Comparison of ENCODE assay signal across 8 cellular contexts in genomic region chr17:8121531-8122390, GRCh38. TPM values are rescaled to one million over a fixed set of nuclear protein-coding genes. Genes with fewer than 3 reads are reported as not detected.
A peak's percentile ranks its signal among the peaks of the same experiment; 100 is the strongest.
DNase-seq lines count a peak whose midpoint lies in the region; ATAC-seq, FAIRE-seq and TF ChIP-seq lines count a peak whose summit lies in the region.

No MANE protein-coding gene starts in this region.

- TF ChIP-seq POLR2A in GM12891 (IDR thresholded peaks at IDR 0.05; ENCODE audit: low read depth, low read length) (no peak), endothelial cell of umbilical vein (IDR thresholded peaks at IDR 0.05; ENCODE audit: low read depth, low read length) (no peak)

- H4K8ac ChIP-seq in mesendoderm (ENCODE audit: low read depth, low read length) = no peak overlapping the region

- H3K4me3 ChIP-seq in AG04449 (ENCODE audit: low read depth, low read length) (peak overlapping the region; percentile 77), WERI-Rb-1 (ENCODE audit: low read depth, low read length) (peak overlapping the region; percentile 56), endothelial cell of umbilical vein (replicated peaks in 1 of 3; ENCODE audit: insufficient read depth in 1 of 3, low read depth in 1 of 3, low read length in 3 of 3) (peak overlapping the region; percentile 51 to 60 (median 55)), mesendoderm (ENCODE audit: low read length) (peak overlapping the region; percentile 39), stomach smooth muscle (ENCODE audit: low read length in 2 of 2) (peak overlapping the region; percentile 52 to 86)

- peak; percentile 79 for TF ChIP-seq CTCF in AG04449 (IDR thresholded peaks at IDR 0.05; ENCODE audit: insufficient read depth, low read length, missing control alignments)
- peak; percentile 80 for TF ChIP-seq CTCF in WERI-Rb-1 (IDR thresholded peaks at IDR 0.05; ENCODE audit: low read depth, low read length)
- TF ChIP-seq CTCF in endothelial cell of umbilical vein (IDR thresholded peaks at IDR 0.05; ENCODE audit: extremely low read depth in 1 of 2, insufficient read depth in 1 of 2, low read depth in 1 of 2, low read length in 2 of 2) = peak; percentile 45 to 62

- peak overlapping the region; percentile 75 for H2AFZ ChIP-seq in endothelial cell of umbilical vein (ENCODE audit: low read depth, low read length)

- H3K4ac ChIP-seq in mesendoderm (ENCODE audit: low read depth, low read length) = no peak overlapping the region

- H3K9me3 ChIP-seq in WERI-Rb-1 (ENCODE audit: severe bottlenecking) = no peaks in the 10 kb centered on the region
- no peaks in the 10 kb centered on the region for H3K9me3 ChIP-seq in endothelial cell of umbilical vein (replicated peaks; ENCODE audit: control insufficient read depth, insufficient read depth, low read length)
- H3K9me3 ChIP-seq in stomach smooth muscle (ENCODE audit: control insufficient read depth in 2 of 2, low read length in 2 of 2) = no peaks in the 10 kb centered on the region

- peaks cover 28% of the 10 kb centered on the region for H3K27me3 ChIP-seq in WERI-Rb-1 (ENCODE audit: insufficient read depth, low read depth, severe bottlenecking)
- peaks cover 14 to 21% of the 10 kb centered on the region in 2 experiments for H3K27me3 ChIP-seq in endothelial cell of umbilical vein (ENCODE audit: control insufficient read depth in 2 of 2, insufficient read depth in 2 of 2, low read length in 2 of 2)
- H3K27me3 ChIP-seq in mesendoderm (ENCODE audit: insufficient read depth, low read length, poor library complexity) = peaks cover 22% of the 10 kb centered on the region
- H3K27me3 ChIP-seq in stomach smooth muscle (ENCODE audit: control insufficient read depth in 1 of 2, insufficient read depth in 2 of 2, low read length in 2 of 2) = peaks cover 49 to 61% of the 10 kb centered on the region in 2 donors

- H3K23ac ChIP-seq in mesendoderm (ENCODE audit: low read length) = no peak overlapping the region

- H3K27ac ChIP-seq in WERI-Rb-1 (no peak overlapping the region), endothelial cell of umbilical vein (ENCODE audit: insufficient read depth, low read depth, low read length) (no peak overlapping the region), mesendoderm (ENCODE audit: low read depth, low read length) (no peak overlapping the region), stomach smooth muscle (ENCODE audit: low read length) (no peak overlapping the region)

- no peaks in the 10 kb centered on the region for H3K9me1 ChIP-seq in endothelial cell of umbilical vein (replicated peaks; ENCODE audit: control insufficient read depth, extremely low read depth, insufficient read depth, low read length)

- H4K5ac ChIP-seq in mesendoderm (ENCODE audit: low read length) = no peak overlapping the region

- CTCF ChIA-PET in AG04449 (lab: Yijun Ruan, JAX) (interaction anchor here (0.7 to 3.9 kb wide), 13 partner anchors 10 to 181 kb away, joined by 3 to 41 read pairs (median 4); partner anchors contain the start of gene VAMP2), endothelial cell of umbilical vein (lab: Charles Lee) (interaction anchor here (0.7 to 1.6 kb wide), 8 partner anchors 16 to 100 kb away, joined by 3 to 9 read pairs (median 4); no protein-coding TSS in a partner anchor)

- H3K4me2 ChIP-seq in endothelial cell of umbilical vein (ENCODE audit: insufficient read depth, low read length) (peak overlapping the region; percentile 77), mesendoderm (ENCODE audit: low read length) (peak overlapping the region; percentile 72)

- dilution Hi-C loops in endothelial cell of umbilical vein (cut with MboI; ENCODE audit: extremely low pct_ligation_motif_present, low sequenced_read_pairs) = no loop called here

- H2AK5ac ChIP-seq in mesendoderm (ENCODE audit: low read length) = no peak overlapping the region

- no CpG with 5 or more reads among the region's 88 CpGs for WGBS in mesendoderm (ENCODE audit: extremely low coverage, insufficient coverage, low lambda C conversion rate)

- no peak overlapping the region for H2BK5ac ChIP-seq in mesendoderm (ENCODE audit: low read length)

- H3K4me1 ChIP-seq in endothelial cell of umbilical vein (ENCODE audit: control insufficient read depth, extremely low read depth, insufficient read depth, low read length) (peaks cover 45% of the 10 kb centered on the region), mesendoderm (ENCODE audit: control insufficient read depth, low read depth, low read length) (peaks cover 4% of the 10 kb centered on the region), stomach smooth muscle (ENCODE audit: control insufficient read depth, insufficient read depth, low read length) (peaks cover 72% of the 10 kb centered on the region)

- H3K79me2 ChIP-seq in endothelial cell of umbilical vein (ENCODE audit: control insufficient read depth, insufficient read depth, low read length) = no peaks in the 10 kb centered on the region
- no peaks in the 10 kb centered on the region for H3K79me2 ChIP-seq in mesendoderm (ENCODE audit: control insufficient read depth, insufficient read depth, low read length)

- no peak overlapping the region for H3K9ac ChIP-seq in endothelial cell of umbilical vein (replicated peaks; ENCODE audit: extremely low read depth, insufficient read depth, low read length)
- H3K9ac ChIP-seq in mesendoderm (ENCODE audit: low read length) = peak overlapping the region; percentile 37
- no peak overlapping the region for H3K9ac ChIP-seq in stomach smooth muscle (ENCODE audit: low read length in 2 of 2)

- no peak overlapping the region for H3K18ac ChIP-seq in mesendoderm (ENCODE audit: low read length)

- H3K79me1 ChIP-seq in mesendoderm (ENCODE audit: low read length) = no peaks in the 10 kb centered on the region

- no peak overlapping the region for H2BK120ac ChIP-seq in mesendoderm (ENCODE audit: low read depth, low read length)

- BruUV-seq in endothelial cell of umbilical vein (replicated peaks; lab: Mats Ljungman, UMichigan) = no TSS peak

- H4K20me1 ChIP-seq in endothelial cell of umbilical vein (replicated peaks; ENCODE audit: control insufficient read depth, extremely low read depth, insufficient read depth, low read length) = peaks cover 3% of the 10 kb centered on the region

- POLR2A ChIA-PET in AG04449 (lab: Yijun Ruan, JAX) = interaction anchor here (1.1 kb wide), 1 partner anchor 51 kb away, joined by 6 read pairs; no protein-coding TSS in a partner anchor
- POLR2A ChIA-PET in endothelial cell of umbilical vein (lab: Charles Lee) = interaction anchor here (0.6 to 1.6 kb wide), 2 partner anchors 14 to 51 kb away, joined by 4 to 6 read pairs; no protein-coding TSS in a partner anchor

- no peak overlapping the region for H2BK15ac ChIP-seq in mesendoderm (replicated peaks; ENCODE audit: low read depth)

- peak; percentile 54 for FAIRE-seq in GM12891 (lab: Jason Lieb, UNC)
- peak; percentile 66 for FAIRE-seq in endothelial cell of umbilical vein (lab: Jason Lieb, UNC)

- DNase-seq in AG04449 (ENCODE audit: low read depth, low spot score) (no peak), GM12891 (ENCODE audit: insufficient read length, low spot score) (no peak), LoVo (ENCODE audit: low spot score) (peak; percentile 79), WERI-Rb-1 (peak; percentile 80), endothelial cell of umbilical vein (ENCODE audit: low read depth, low spot score) (peak; percentile 58), mesendoderm (peak; percentile 70)

- H3K36me3 ChIP-seq in WERI-Rb-1 (no peaks in the 10 kb centered on the region), endothelial cell of umbilical vein (ENCODE audit: control insufficient read depth in 2 of 2, extremely low read depth in 1 of 2, insufficient read depth in 2 of 2, low read length in 2 of 2) (no peaks in the 10 kb centered on the region), mesendoderm (ENCODE audit: control insufficient read depth, insufficient read depth, low read length) (no peaks in the 10 kb centered on the region), stomach smooth muscle (ENCODE audit: control insufficient read depth in 2 of 2, insufficient read depth in 2 of 2, low read length in 2 of 2) (no peaks in the 10 kb centered on the region)

- ATAC-seq in HG03097 (IDR thresholded peaks at IDR 0.05; ENCODE audit: low FRiP score, unreplicated experiment) = no peak

- intact Hi-C loops in endothelial cell of umbilical vein (cut with micrococcal nuclease) = loop anchor here (2.0 to 5.0 kb wide), 3 partner anchors 37 to 279 kb away; no protein-coding TSS in a partner anchor

- peak overlapping the region; percentile 61 for H3K56ac ChIP-seq in mesendoderm (ENCODE audit: low read length)

RNA-seq across cellular contexts. Expression of gene HES7, which starts 2.1 kb away (rescaled TPM):
- 0.39 TPM for polyA plus RNA-seq in GM12891 (2012; ENCODE audit: low read depth, missing spikeins)
- total RNA-seq in endothelial cell of umbilical vein = 0.51 TPM in 1 of 2 replicates, not detected in the other
- polyA plus RNA-seq in endothelial cell of umbilical vein = 0.19 and 0.33 TPM in 2 replicates
- not detected in 2 replicates for polyA plus RNA-seq in endothelial cell of umbilical vein (2011; cell fraction: cytosol; rRNA removed)
- polyA plus RNA-seq in endothelial cell of umbilical vein (2011; cell fraction: nucleus; rRNA removed) = 0.35 and 0.45 TPM in 2 replicates
- polyA plus RNA-seq in endothelial cell of umbilical vein (2012) = 0.50 and 0.56 TPM in 2 replicates
- not detected in 2 replicates for polyA minus RNA-seq in endothelial cell of umbilical vein
- polyA minus RNA-seq in endothelial cell of umbilical vein (2011; cell fraction: cytosol; rRNA and poly(A)+ RNA removed) = 21.1 TPM
- polyA minus RNA-seq in endothelial cell of umbilical vein (2011; cell fraction: nucleus; rRNA and poly(A)+ RNA removed) = not detected in 2 replicates
- polyA plus RNA-seq in mesendoderm (2013, experiment 1 of 2) = 0.10 TPM
- 0.17 TPM for polyA plus RNA-seq in mesendoderm (2013, experiment 2 of 2)

RNA-seq across cellular contexts. Expression of gene ALOXE3, which starts 3.4 kb away (rescaled TPM):
- polyA plus RNA-seq in GM12891 (2012; ENCODE audit: low read depth, missing spikeins) = not detected
- total RNA-seq in endothelial cell of umbilical vein = not detected in 2 replicates
- 0.01 TPM in 1 of 2 replicates, not detected in the other for polyA plus RNA-seq in endothelial cell of umbilical vein
- 0.06 TPM in 1 of 2 replicates, not detected in the other for polyA plus RNA-seq in endothelial cell of umbilical vein (2011; cell fraction: cytosol; rRNA removed)
- polyA plus RNA-seq in endothelial cell of umbilical vein (2011; cell fraction: nucleus; rRNA removed) = not detected in 2 replicates
- 0.07 and 0.11 TPM in 2 replicates for polyA plus RNA-seq in endothelial cell of umbilical vein (2012)
- not detected in 2 replicates for polyA minus RNA-seq in endothelial cell of umbilical vein
- polyA minus RNA-seq in endothelial cell of umbilical vein (2011; cell fraction: cytosol; rRNA and poly(A)+ RNA removed) = 1.0 TPM
- not detected in 2 replicates for polyA minus RNA-seq in endothelial cell of umbilical vein (2011; cell fraction: nucleus; rRNA and poly(A)+ RNA removed)
- 0.06 TPM for polyA plus RNA-seq in mesendoderm (2013, experiment 1 of 2)
- 0.04 TPM for polyA plus RNA-seq in mesendoderm (2013, experiment 2 of 2)

RNA-seq across cellular contexts. Expression of gene PER1, which starts 30.4 kb away (rescaled TPM):
- 17.1 TPM for polyA plus RNA-seq in GM12891 (2012; ENCODE audit: low read depth, missing spikeins)
- total RNA-seq in endothelial cell of umbilical vein = 32.1 and 36.5 TPM in 2 replicates
- 12.1 and 13.6 TPM in 2 replicates for polyA plus RNA-seq in endothelial cell of umbilical vein
- polyA plus RNA-seq in endothelial cell of umbilical vein (2011; cell fraction: cytosol; rRNA removed) = 4.5 and 8.9 TPM in 2 replicates
- polyA plus RNA-seq in endothelial cell of umbilical vein (2011; cell fraction: nucleus; rRNA removed) = 62.6 and 82.7 TPM in 2 replicates
- polyA plus RNA-seq in endothelial cell of umbilical vein (2012) = 11.4 and 13.3 TPM in 2 replicates
- 22.8 and 40.7 TPM in 2 replicates for polyA minus RNA-seq in endothelial cell of umbilical vein
- polyA minus RNA-seq in endothelial cell of umbilical vein (2011; cell fraction: cytosol; rRNA and poly(A)+ RNA removed) = 12.3 TPM
- 49.0 and 77.9 TPM in 2 replicates for polyA minus RNA-seq in endothelial cell of umbilical vein (2011; cell fraction: nucleus; rRNA and poly(A)+ RNA removed)
- 10.0 TPM for polyA plus RNA-seq in mesendoderm (2013, experiment 1 of 2)
- 10.0 TPM for polyA plus RNA-seq in mesendoderm (2013, experiment 2 of 2)

RNA-seq across cellular contexts. Expression of gene ALOX12B, which starts 34.2 kb away (rescaled TPM):
- 0.12 TPM for polyA plus RNA-seq in GM12891 (2012; ENCODE audit: low read depth, missing spikeins)
- not detected in 2 replicates for total RNA-seq in endothelial cell of umbilical vein
- not detected in 2 replicates for polyA plus RNA-seq in endothelial cell of umbilical vein
- polyA plus RNA-seq in endothelial cell of umbilical vein (2011; cell fraction: cytosol; rRNA removed) = not detected in 2 replicates
- polyA plus RNA-seq in endothelial cell of umbilical vein (2011; cell fraction: nucleus; rRNA removed) = not detected in 2 replicates
- not detected in 2 replicates for polyA plus RNA-seq in endothelial cell of umbilical vein (2012)
- not detected in 2 replicates for polyA minus RNA-seq in endothelial cell of umbilical vein
- 1.6 TPM for polyA minus RNA-seq in endothelial cell of umbilical vein (2011; cell fraction: cytosol; rRNA and poly(A)+ RNA removed)
- polyA minus RNA-seq in endothelial cell of umbilical vein (2011; cell fraction: nucleus; rRNA and poly(A)+ RNA removed) = not detected in 2 replicates
- polyA plus RNA-seq in mesendoderm (2013, experiment 1 of 2) = 0.01 TPM
- polyA plus RNA-seq in mesendoderm (2013, experiment 2 of 2) = 0.04 TPM

RNA-seq across cellular contexts. Expression of gene VAMP2, which starts 41.0 kb away (rescaled TPM):
- 40.0 TPM for polyA plus RNA-seq in GM12891 (2012; ENCODE audit: low read depth, missing spikeins)
- total RNA-seq in endothelial cell of umbilical vein = 31.7 and 35.9 TPM in 2 replicates
- 28.7 and 38.0 TPM in 2 replicates for polyA plus RNA-seq in endothelial cell of umbilical vein
- polyA plus RNA-seq in endothelial cell of umbilical vein (2011; cell fraction: cytosol; rRNA removed) = 28.5 and 29.9 TPM in 2 replicates
- polyA plus RNA-seq in endothelial cell of umbilical vein (2011; cell fraction: nucleus; rRNA removed) = 40.8 and 49.0 TPM in 2 replicates
- polyA plus RNA-seq in endothelial cell of umbilical vein (2012) = 26.6 and 29.8 TPM in 2 replicates
- polyA minus RNA-seq in endothelial cell of umbilical vein = 14.1 and 18.6 TPM in 2 replicates
- polyA minus RNA-seq in endothelial cell of umbilical vein (2011; cell fraction: cytosol; rRNA and poly(A)+ RNA removed) = 4.8 TPM
- polyA minus RNA-seq in endothelial cell of umbilical vein (2011; cell fraction: nucleus; rRNA and poly(A)+ RNA removed) = 12.2 and 14.6 TPM in 2 replicates
- 14.1 TPM for polyA plus RNA-seq in mesendoderm (2013, experiment 1 of 2)
- 14.0 TPM for polyA plus RNA-seq in mesendoderm (2013, experiment 2 of 2)

Comparison
In these comparisons a context has a peak if more than half of its experiments do, and no peak if none do; other contexts are left out.
1. DNase-seq: peak in LoVo (single experiment), WERI-Rb-1 (single experiment), endothelial cell of umbilical vein (single experiment) and mesendoderm (single experiment); none in AG04449 (single experiment) and GM12891 (single experiment).
2. Peak in every context shown above with its lines, with median percentiles within 50 percentile points of each other: H3K4me3 ChIP-seq and CTCF ChIP-seq.